8 cellular contexts compared by ENCODE assay signal in the genomic region with DNA sequence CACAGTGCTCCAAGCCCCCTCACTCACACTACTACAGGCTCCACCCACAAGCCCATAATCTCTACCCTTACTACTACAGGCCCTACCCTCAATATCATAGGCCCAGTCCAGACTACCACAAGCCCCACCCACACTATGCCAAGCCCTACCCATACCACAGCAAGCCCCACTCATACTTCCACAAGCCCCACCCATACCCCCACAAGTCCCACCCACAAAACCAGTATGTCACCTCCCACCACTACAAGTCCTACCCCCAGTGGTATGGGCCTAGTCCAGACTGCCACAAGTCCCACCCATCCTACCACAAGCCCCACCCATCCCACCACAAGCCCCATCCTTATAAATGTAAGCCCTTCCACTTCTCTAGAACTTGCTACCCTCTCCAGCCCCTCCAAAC. TPM values are rescaled to one million over a fixed set of nuclear protein-coding genes. Genes with fewer than 3 reads are reported as not detected.
DNase-seq lines count a peak whose midpoint lies in the region; ATAC-seq and TF ChIP-seq lines count a peak whose summit lies in the region.

No MANE protein-coding gene starts in this region.

- H3K27ac ChIP-seq in RWPE1: peak overlapping the region; percentile 79

- CTCF ChIA-PET in RWPE1 (lab: Yijun Ruan, JAX): interaction anchor here (2.2 kb wide), 1 partner anchor 21 kb away, joined by 11 read pairs; no protein-coding TSS in a partner anchor

- TF ChIP-seq CTCF in RWPE1 (conservative IDR thresholded peaks at IDR 0.05; ENCODE audit: low read depth): no peak

- peak; percentile 34 for ATAC-seq in GM21576 (IDR thresholded peaks at IDR 0.05; ENCODE audit: unreplicated experiment)
- no peak for ATAC-seq in HG03378 (IDR thresholded peaks at IDR 0.05; ENCODE audit: unreplicated experiment)

- DNase-seq in A172 (ENCODE audit: low spot score) (peak; percentile 64), RWPE1 (ENCODE audit: low spot score) (peak; percentile 67), iPS-NIHi11 (ENCODE audit: low spot score) (peak; percentile 82), midbrain (lab: John Stamatoyannopoulos, UW) (no peak)
- DNase-seq in activated T-helper 9 cell treated with anti-CD3 and anti-CD28 coated beads, Interleukin-2, amount 50 U/mL, for 16 hours (ENCODE audit: low read depth): peak; percentile 56
- peak; percentile 39 to 68 (median 60) for DNase-seq in stimulated activated naive CD4-positive, alpha-beta T cell (lab: John Stamatoyannopoulos, UW)

- POLR2A ChIA-PET in RWPE1 (lab: Yijun Ruan, JAX; ENCODE audit: low non-redundant PET): no interaction called here

RNA-seq across cellular contexts. Expression of gene RIPOR1, which starts 13.8 kb away (rescaled TPM):
- total RNA-seq in A172 (2014; rRNA removed; shearing (Covaris generic)): 21.6 and 31.6 TPM in 2 replicates

RNA-seq across cellular contexts. Expression of gene CTCF, which starts 19.9 kb away (rescaled TPM):
- total RNA-seq in A172 (2014; rRNA removed; shearing (Covaris generic)): 29.7 and 30.3 TPM in 2 replicates

RNA-seq across cellular contexts. Expression of gene AGRP, which starts 59.1 kb away (rescaled TPM):
- total RNA-seq in A172 (2014; rRNA removed; shearing (Covaris generic)): not detected in 2 replicates
